ENCODE assay signal across 8 cellular contexts in the genomic region with DNA sequence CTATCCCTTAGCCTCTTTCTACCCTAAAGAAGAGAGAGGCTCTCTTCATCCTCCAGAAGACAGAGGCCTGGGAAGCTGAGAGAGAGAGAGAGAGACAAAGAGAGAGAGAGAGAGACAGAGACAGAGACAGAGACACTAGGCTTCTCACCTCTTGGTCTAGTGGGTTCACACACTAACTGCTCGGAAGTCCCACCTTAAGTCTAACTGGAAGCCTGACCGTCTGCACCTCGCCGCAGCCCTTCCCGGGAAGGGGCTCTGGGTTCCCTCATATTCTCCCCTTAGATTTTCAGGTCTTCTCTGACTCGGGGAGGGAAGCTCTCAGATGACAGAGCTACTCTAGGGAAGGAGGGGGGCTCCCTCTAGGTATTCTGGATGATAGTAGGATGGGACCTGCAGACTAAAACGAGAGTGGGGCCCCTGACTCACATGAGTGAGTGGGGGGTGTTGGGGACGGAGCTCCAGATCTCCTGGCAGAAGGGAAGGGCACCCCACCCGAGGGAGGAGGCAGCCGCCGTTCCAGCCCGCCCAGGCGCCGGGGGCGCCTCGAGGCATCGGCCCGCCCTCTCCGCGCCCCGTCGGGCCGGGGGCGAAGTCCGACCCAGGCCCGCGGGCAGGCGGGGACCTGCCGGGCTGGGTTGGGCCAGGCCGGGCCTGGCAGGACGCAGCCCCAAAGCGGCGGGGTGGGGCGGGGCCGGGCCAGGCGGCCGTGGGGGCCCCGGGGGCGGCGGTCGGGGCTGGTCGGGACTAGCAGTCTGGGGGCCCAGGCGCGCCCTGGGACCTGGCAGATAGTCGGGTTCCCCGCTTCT. TPM values are rescaled to one million over a fixed set of nuclear protein-coding genes. Genes with fewer than 3 reads are reported as not detected.
DNase-seq lines count a peak whose midpoint lies in the region; ATAC-seq and TF ChIP-seq lines count a peak whose summit lies in the region.

No MANE protein-coding gene starts in this region.

- no peaks in the 10 kb centered on the region for H3K9me3 ChIP-seq in KOPT-K1 (ENCODE audit: insufficient read depth, low read length, poor library complexity, severe bottlenecking)

- H3K27ac Mint-ChIP-seq in memory B cell (peak overlapping the region; percentile 99), type B pancreatic cell (peak overlapping the region; percentile 93)

- TF ChIP-seq CTCF in cardiac fibroblast (IDR thresholded peaks at IDR 0.05; ENCODE audit: low read depth, low read length): no peak
- no peak for TF ChIP-seq CTCF in type B pancreatic cell (conservative IDR thresholded peaks at IDR 0.05)

- H3K4me1 Mint-ChIP-seq in memory B cell (peaks cover 28% of the 10 kb centered on the region), type B pancreatic cell (ENCODE audit: unreplicated experiment) (peaks cover 26% of the 10 kb centered on the region)

- H3K36me3 Mint-ChIP-seq in memory B cell (no peaks in the 10 kb centered on the region), type B pancreatic cell (no peaks in the 10 kb centered on the region)

- no peaks in the 10 kb centered on the region for H3K9me3 Mint-ChIP-seq in memory B cell
- no peaks in the 10 kb centered on the region for H3K9me3 Mint-ChIP-seq in type B pancreatic cell

- H3K4me3 Mint-ChIP-seq in memory B cell: peak overlapping the region; percentile 96
- H3K4me3 Mint-ChIP-seq in type B pancreatic cell: peak overlapping the region; percentile 85

- no peaks in the 10 kb centered on the region for H3K27me3 Mint-ChIP-seq in memory B cell
- H3K27me3 Mint-ChIP-seq in type B pancreatic cell: no peaks in the 10 kb centered on the region

- no peak for ATAC-seq in memory B cell (ENCODE audit: low read depth)

- peak overlapping the region; percentile 94 for H3K27ac ChIP-seq in KOPT-K1 (ENCODE audit: low read depth, low read length, poor library complexity, severe bottlenecking)

- H3K36me3 ChIP-seq in KOPT-K1 (ENCODE audit: insufficient read depth, low read length): no peaks in the 10 kb centered on the region

- H3K4me3 ChIP-seq in cardiac fibroblast (replicated peaks in 1 of 2; ENCODE audit: low read depth in 2 of 2, low read length in 2 of 2): peak overlapping the region; percentile 33 to 47

- DNase-seq in NCI-H1694 treated with DMSO at 0.1 percent for 48 hours (lab: John Stamatoyannopoulos, UW) (peak; percentile 23), NCI-H1694 (lab: John Stamatoyannopoulos, UW) (no peak), cardiac fibroblast (ENCODE audit: low read depth in 2 of 2) (peak in 1 of 2 donors; percentile 56), memory B cell (ENCODE audit: low spot score in 2 of 2) (no peak), type B pancreatic cell (ENCODE audit: extremely low spot score, unreplicated experiment) (no peak), mesenteric fat pad (ENCODE audit: low spot score) (no peak)
- DNase-seq in central memory CD4-positive, alpha-beta T cell: no peak

RNA-seq across cellular contexts. Expression of gene JUNB, which starts 2.0 kb away (rescaled TPM):
- total RNA-seq in type B pancreatic cell (ENCODE audit: low replicate concordance) (31.3 and 116 TPM in 2 replicates), mesenteric fat pad (800 TPM)

RNA-seq across cellular contexts. Expression of gene PRDX2, which starts 12.3 kb away (rescaled TPM):
- total RNA-seq in type B pancreatic cell (ENCODE audit: low replicate concordance) (416 and 497 TPM in 2 replicates), mesenteric fat pad (238 TPM)

RNA-seq across cellular contexts. Expression of gene THSD8, which starts 12.6 kb away (rescaled TPM):
- total RNA-seq in type B pancreatic cell (ENCODE audit: low replicate concordance) (10.1 and 19.4 TPM in 2 replicates), mesenteric fat pad (2.1 TPM)

RNA-seq across cellular contexts. Expression of gene HOOK2, which starts 13.9 kb away (rescaled TPM):
- total RNA-seq in type B pancreatic cell (ENCODE audit: low replicate concordance) (50.1 and 55.0 TPM in 2 replicates), mesenteric fat pad (57.7 TPM)

RNA-seq across cellular contexts. Expression of gene RNASEH2A, which starts 17.1 kb away (rescaled TPM):
- total RNA-seq in type B pancreatic cell (ENCODE audit: low replicate concordance): 13.7 and 37.2 TPM in 2 replicates
- total RNA-seq in mesenteric fat pad: 2.7 TPM
